In the genomic region with DNA sequence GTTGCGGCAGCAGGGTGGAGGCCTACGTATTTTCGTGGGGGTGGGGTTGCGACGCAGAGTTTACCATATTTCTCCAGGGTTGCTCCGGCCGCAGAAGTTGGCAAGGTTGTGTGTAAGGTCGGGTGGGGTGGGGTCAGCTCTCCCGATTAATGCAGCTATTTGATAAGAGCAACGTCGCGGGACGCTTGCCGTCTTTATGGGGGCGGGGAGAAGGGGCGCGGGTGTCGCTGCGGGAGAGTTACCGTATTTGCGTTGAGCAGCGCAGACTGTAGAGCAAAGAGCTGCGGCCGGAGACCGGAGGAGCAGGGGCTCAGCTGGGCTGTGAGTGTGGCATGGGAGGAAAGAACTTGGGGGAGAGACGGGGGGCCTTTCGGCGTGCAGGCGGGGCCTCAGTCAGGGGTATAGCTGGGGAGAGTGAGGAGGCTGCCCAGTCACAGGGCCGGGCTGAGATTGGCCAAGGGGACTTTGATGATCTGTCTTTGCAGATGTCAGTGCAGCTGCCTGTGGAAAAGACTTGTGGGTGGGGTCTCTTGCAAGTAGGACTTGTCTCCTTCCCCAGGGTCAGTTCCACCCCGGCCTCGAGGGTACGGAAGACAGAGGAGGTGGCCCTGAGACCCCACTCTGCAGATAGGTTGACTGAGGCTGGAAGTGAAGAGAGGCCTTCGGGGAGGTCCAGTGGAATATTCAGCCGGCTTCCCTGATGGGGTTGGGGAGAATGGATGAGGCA, we compare ENCODE assay signal across 1 cellular context.
TF ChIP-seq lines count a peak whose summit lies in the region.

No MANE protein-coding gene starts in this region.

TF ChIP-seq in IMR-90, 13 proteins besides CTCF, POLR2A, EP300 and RAD21:
- TF ChIP-seq SMC3 (IDR thresholded peaks at IDR 0.05; ENCODE audit: low read depth, low read length) (no peak), NFE2L2 (IDR thresholded peaks at IDR 0.05; ENCODE audit: low read depth, low read length) (no peak), MAZ (IDR thresholded peaks at IDR 0.05; ENCODE audit: borderline replicate concordance, low read depth, low read length) (no peak), CHD1 (IDR thresholded peaks at IDR 0.05; ENCODE audit: low read depth, low read length) (no peak), CEBPB (IDR thresholded peaks at IDR 0.05; ENCODE audit: low read depth, low read length) (no peak), MXI1 (IDR thresholded peaks at IDR 0.05; ENCODE audit: borderline replicate concordance, low read depth, low read length) (no peak), RFX5 (IDR thresholded peaks at IDR 0.05; ENCODE audit: low read depth, low read length) (no peak), MAFK (IDR thresholded peaks at IDR 0.05; ENCODE audit: low read depth, low read length) (no peak), BHLHE40 (IDR thresholded peaks at IDR 0.05; ENCODE audit: low read depth, low read length) (no peak), RCOR1 (IDR thresholded peaks at IDR 0.05; ENCODE audit: insufficient replicate concordance, low read length) (no peak), FOS (IDR thresholded peaks at IDR 0.05; ENCODE audit: low read depth, low read length) (no peak)
- TF ChIP-seq, protein P1, sequence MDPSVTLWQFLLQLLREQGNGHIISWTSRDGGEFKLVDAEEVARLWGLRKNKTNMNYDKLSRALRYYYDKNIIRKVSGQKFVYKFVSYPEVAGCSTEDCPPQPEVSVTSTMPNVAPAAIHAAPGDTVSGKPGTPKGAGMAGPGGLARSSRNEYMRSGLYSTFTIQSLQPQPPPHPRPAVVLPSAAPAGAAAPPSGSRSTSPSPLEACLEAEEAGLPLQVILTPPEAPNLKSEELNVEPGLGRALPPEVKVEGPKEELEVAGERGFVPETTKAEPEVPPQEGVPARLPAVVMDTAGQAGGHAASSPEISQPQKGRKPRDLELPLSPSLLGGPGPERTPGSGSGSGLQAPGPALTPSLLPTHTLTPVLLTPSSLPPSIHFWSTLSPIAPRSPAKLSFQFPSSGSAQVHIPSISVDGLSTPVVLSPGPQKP (IDR thresholded peaks at IDR 0.05; ENCODE audit: borderline replicate concordance, low read depth, low read length) = no peak
- TF ChIP-seq, protein P2, sequence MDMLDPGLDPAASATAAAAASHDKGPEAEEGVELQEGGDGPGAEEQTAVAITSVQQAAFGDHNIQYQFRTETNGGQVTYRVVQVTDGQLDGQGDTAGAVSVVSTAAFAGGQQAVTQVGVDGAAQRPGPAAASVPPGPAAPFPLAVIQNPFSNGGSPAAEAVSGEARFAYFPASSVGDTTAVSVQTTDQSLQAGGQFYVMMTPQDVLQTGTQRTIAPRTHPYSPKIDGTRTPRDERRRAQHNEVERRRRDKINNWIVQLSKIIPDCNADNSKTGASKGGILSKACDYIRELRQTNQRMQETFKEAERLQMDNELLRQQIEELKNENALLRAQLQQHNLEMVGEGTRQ (IDR thresholded peaks at IDR 0.05; ENCODE audit: low read depth, low read length) = no peak
